Comparison of ENCODE assay signal across 1 cellular context in the genomic region with DNA sequence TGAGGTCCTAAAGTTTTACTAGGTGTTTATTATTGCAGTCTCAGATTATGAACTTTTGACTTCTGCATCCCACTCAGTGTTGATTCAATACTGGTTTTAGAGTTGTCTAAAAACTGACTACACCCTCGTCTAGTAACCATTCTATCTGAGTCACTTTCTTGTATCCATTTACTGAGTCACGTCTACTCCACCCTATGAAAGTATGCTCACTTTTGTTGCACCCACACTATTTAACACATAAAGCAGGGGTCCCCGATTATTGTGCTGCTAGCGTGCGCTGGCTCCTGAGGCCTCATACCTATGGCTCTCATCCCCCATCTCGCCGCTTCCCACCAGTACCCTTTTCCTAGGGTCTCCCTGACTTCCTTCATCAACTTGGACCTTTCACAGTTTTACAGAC.
A peak's percentile ranks its signal among the peaks of the same experiment; 100 is the strongest.
TF ChIP-seq lines count a peak whose summit lies in the region.

No MANE protein-coding gene starts in this region.

TF ChIP-seq in K562, 482 proteins besides CTCF, POLR2A, EP300 and RAD21:
- TF ChIP-seq, protein P1, sequence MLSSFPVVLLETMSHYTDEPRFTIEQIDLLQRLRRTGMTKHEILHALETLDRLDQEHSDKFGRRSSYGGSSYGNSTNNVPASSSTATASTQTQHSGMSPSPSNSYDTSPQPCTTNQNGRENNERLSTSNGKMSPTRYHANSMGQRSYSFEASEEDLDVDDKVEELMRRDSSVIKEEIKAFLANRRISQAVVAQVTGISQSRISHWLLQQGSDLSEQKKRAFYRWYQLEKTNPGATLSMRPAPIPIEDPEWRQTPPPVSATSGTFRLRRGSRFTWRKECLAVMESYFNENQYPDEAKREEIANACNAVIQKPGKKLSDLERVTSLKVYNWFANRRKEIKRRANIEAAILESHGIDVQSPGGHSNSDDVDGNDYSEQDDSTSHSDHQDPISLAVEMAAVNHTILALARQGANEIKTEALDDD (IDR thresholded peaks at IDR 0.05): peak; percentile 29; the same call in 1 of the 2 replicates
- no peak for TF ChIP-seq ZFP30 (CRISPR knock-in tag; IDR thresholded peaks at IDR 0.05; ENCODE audit: borderline replicate concordance)
- TF ChIP-seq FOSL1 (tag; conservative IDR thresholded peaks at IDR 0.05): peak; percentile 54
- TF ChIP-seq ZFX (CRISPR knock-in tag; IDR thresholded peaks at IDR 0.05): no peak
